In the genomic region with DNA sequence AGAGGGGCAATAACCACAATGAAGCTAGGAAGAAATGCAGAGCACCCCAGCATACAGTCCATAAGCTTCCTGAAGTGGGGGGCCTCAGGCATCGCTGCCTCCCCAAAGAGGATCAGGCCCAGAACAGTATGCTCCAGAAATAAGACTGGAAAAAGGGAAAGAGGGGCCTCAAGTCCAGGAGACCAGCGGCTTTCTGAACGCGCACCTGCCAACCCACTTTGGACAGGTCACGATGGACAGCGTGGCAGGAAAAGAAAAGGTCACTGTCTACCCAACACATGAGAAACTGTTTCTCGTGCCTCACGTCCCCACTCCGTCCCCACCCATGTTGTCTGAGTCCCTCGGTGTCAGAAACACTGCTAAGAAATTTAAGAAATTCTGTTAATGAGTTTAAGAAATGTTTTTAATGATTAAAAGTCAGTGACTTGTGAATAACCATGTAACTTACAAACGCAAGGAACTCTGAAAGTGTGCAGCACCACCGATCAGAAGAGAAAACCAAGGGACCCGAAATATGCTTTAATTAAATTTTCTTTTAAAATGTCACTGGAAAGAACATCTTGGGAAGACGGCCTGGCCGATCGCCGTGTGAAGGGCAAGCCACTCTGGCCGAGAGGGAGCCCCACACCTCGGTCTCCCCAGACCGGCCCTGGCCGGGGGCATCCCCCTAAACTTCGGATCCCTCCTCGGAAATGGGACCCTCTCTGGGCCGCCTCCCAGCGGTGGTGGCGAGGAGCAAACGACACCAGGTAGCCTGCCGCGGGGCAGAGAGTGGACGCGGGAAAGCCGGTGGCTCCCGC, we compare ENCODE assay signal across 1 cellular context.
TF ChIP-seq lines count a peak whose summit lies in the region.

No MANE protein-coding gene starts in this region.

TF ChIP-seq in WTC11, 78 proteins besides CTCF, POLR2A, EP300 and RAD21 (continued from another document):
- no peak for TF ChIP-seq E2F4 (CRISPR knock-in tag; IDR thresholded peaks at IDR 0.05; ENCODE audit: borderline replicate concordance, low read depth)
